ENCODE assay signal across 26 cellular contexts in the genomic region with DNA sequence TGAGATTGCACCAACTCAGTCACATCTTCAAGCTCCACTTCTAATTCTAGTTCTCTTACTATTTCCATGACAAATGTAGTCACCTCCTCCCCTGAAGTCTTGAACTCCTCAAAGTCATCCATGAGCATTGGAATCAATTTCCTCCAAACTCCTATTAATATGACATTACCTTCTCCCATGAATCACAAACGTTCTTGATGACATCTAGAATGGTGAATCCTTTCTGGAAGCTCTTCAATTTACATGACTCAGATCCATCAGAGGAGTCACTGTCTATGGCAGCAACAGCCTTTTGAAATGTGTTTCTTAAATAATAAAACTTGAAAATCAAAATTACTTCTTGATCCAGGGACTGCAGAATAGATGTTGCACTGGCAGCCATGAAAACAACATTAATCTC.
DNase-seq lines count a peak whose midpoint lies in the region; ATAC-seq and TF ChIP-seq lines count a peak whose summit lies in the region.
"Had no signal": no experiment of that assay in that cellular context is flagged by ENCODE, and none has a peak within 500 bp of the region (broad histone marks: within the 10 kb centered on the region; RNA-seq: fewer than 3 reads in every experiment).

No MANE protein-coding gene starts in this region.

- no peak for ATAC-seq in HG03108 (IDR thresholded peaks at IDR 0.05; ENCODE audit: unreplicated experiment)
- no peak for ATAC-seq in HG03342 (IDR thresholded peaks at IDR 0.05; ENCODE audit: unreplicated experiment)
- ATAC-seq: A549; CD8-positive, alpha-beta T cell; GM12878; K562 had no signal

- H3K27me3 ChIP-seq in brain microvascular endothelial cell (replicated peaks): no peaks in the 10 kb centered on the region

- H3K27ac ChIP-seq in brain microvascular endothelial cell: no peak overlapping the region
- H3K27ac ChIP-seq: A549, C4-2B, HL-60, RWPE1 had no signal

- TF ChIP-seq CTCF in brain microvascular endothelial cell (IDR thresholded peaks at IDR 0.05; ENCODE audit: low read depth, low read length, missing control alignments): no peak

- DNase-seq in EL (peak; percentile 1), HS-5 (ENCODE audit: low read depth) (peak; percentile 41), brain microvascular endothelial cell (peak; percentile 1), iris pigment epithelial cell (ENCODE audit: low read depth) (peak; percentile 52), NCI-H1417 treated with DMSO at 0.1 percent for 48 hours (lab: John Stamatoyannopoulos, UW) (no peak)
- DNase-seq: Caco-2; CD8-positive, alpha-beta T cell; HCEC 1CT; Kasumi-1; MV-4-11; NCI-H1105; NCI-H146; NCI-H1930; NCI-H446 treated with DMSO at 0.1 percent for 48 hours; NCI-H526; NCI-H82; NK-92 treated with Interleukin-12 subunit alpha and Interleukin-12 subunit beta, amount 100 ng/mL, for 24 hours; SHP77 had no signal

- in situ Hi-C loops in brain microvascular endothelial cell (cut with HindIII; ENCODE audit: low pct_ligation_motif_present, low sequenced_read_pairs): no loop called here

- H3K4me3 ChIP-seq in brain microvascular endothelial cell (ENCODE audit: low read depth, low read length): no peak overlapping the region
- H3K4me3 ChIP-seq: A549, GM12878, K562 had no signal

- no peaks in the 10 kb centered on the region for H3K36me3 ChIP-seq in brain microvascular endothelial cell (replicated peaks)
